ENCODE assay signal across 26 cellular contexts in genomic region chr5:151074557-151074956, GRCh38. TPM values are rescaled to one million over a fixed set of nuclear protein-coding genes. Genes with fewer than 3 reads are reported as not detected.
A peak's percentile ranks its signal among the peaks of the same experiment; 100 is the strongest.
DNase-seq lines count a peak whose midpoint lies in the region; ATAC-seq and TF ChIP-seq lines count a peak whose summit lies in the region.
"Had no signal": no experiment of that assay in that cellular context is flagged by ENCODE, and none has a peak within 500 bp of the region (broad histone marks: within the 10 kb centered on the region; RNA-seq: fewer than 3 reads in every experiment).

No MANE protein-coding gene starts in this region.

- ATAC-seq in activated CD8-positive, alpha-beta T cell treated with anti-CD3 and anti-CD28 coated beads for 36 hours = no peak
- ATAC-seq in activated CD8-positive, alpha-beta T cell treated with anti-CD3 and anti-CD28 coated beads, Interleukin-2, amount 10 ng/mL, durations not matched to agents 7 days and 5 days = no peak
- ATAC-seq: activated CD4-positive, CD25-positive, alpha-beta regulatory T cell treated with anti-CD3 and anti-CD28 coated beads, Interleukin-2, amount 50 U/mL, for 24 hours; gastroesophageal sphincter; pancreas; right lobe of liver had no signal

- CTCF ChIA-PET in activated CD8-positive, alpha-beta T cell treated with anti-CD3 and anti-CD28 coated beads for 36 hours (lab: Charles Lee) = interaction anchor here (0.7 to 1.8 kb wide), 6 partner anchors 10 to 90 kb away, joined by 3 to 6 read pairs (median 4); no protein-coding TSS in a partner anchor
- CTCF ChIA-PET in activated CD8-positive, alpha-beta T cell treated with anti-CD3 and anti-CD28 coated beads, Interleukin-2, amount 10 ng/mL, durations not matched to agents 7 days and 5 days (lab: Charles Lee) = interaction anchor here (1.6 to 9.8 kb wide), 2 partner anchors 25 to 41 kb away, joined by 5 to 67 read pairs; no protein-coding TSS in a partner anchor
- CTCF ChIA-PET in PC-9 (lab: Charles Lee) = no interaction called here

- H3F3A ChIP-seq in PC-9 (ENCODE audit: insufficient read depth, low read depth) (peaks cover 49% of the 10 kb centered on the region), smooth muscle cell (ENCODE audit: low read depth) (peaks cover 5% of the 10 kb centered on the region)

- peak overlapping the region; percentile 94 for H3K27ac ChIP-seq in PC-9
- H3K27ac ChIP-seq in smooth muscle cell (ENCODE audit: low read depth) = peak overlapping the region; percentile 45
- H3K27ac ChIP-seq: esophagus muscularis mucosa, gastroesophageal sphincter had no signal

- no peak overlapping the region for H2AFZ ChIP-seq in PC-9
- H2AFZ ChIP-seq in smooth muscle cell (ENCODE audit: low read depth) = no peak overlapping the region

- H3K4me3 ChIP-seq in PC-9 (no peak overlapping the region), smooth muscle cell (no peak overlapping the region)
- H3K4me3 ChIP-seq: esophagus muscularis mucosa, gastroesophageal sphincter, left ventricle myocardium inferior, pancreas, right lobe of liver, transverse colon had no signal

- H4K20me1 ChIP-seq in PC-9 (ENCODE audit: insufficient read depth) = no peaks in the 10 kb centered on the region
- peaks cover 97% of the 10 kb centered on the region for H4K20me1 ChIP-seq in smooth muscle cell (ENCODE audit: low read depth)

- H3K36me3 Mint-ChIP-seq in activated CD8-positive, alpha-beta T cell treated with anti-CD3 and anti-CD28 coated beads for 36 hours (ENCODE audit: low read depth) = peaks cover 74% of the 10 kb centered on the region
- H3K36me3 Mint-ChIP-seq in activated CD8-positive, alpha-beta T cell treated with anti-CD3 and anti-CD28 coated beads, Interleukin-2, amount 10 ng/mL, durations not matched to agents 7 days and 5 days (ENCODE audit: low read depth) = peaks cover 72% of the 10 kb centered on the region
- peaks cover 4% of the 10 kb centered on the region for H3K36me3 Mint-ChIP-seq in chondrocyte (ENCODE audit: low read depth)

- H3K4me1 ChIP-seq in PC-9 (replicated peaks; ENCODE audit: insufficient read depth) (peaks cover 76% of the 10 kb centered on the region), smooth muscle cell (ENCODE audit: low read depth) (peaks cover 4% of the 10 kb centered on the region)

- peak overlapping the region; percentile 17 for H3K27ac Mint-ChIP-seq in activated CD8-positive, alpha-beta T cell treated with anti-CD3 and anti-CD28 coated beads for 36 hours
- H3K27ac Mint-ChIP-seq in activated CD8-positive, alpha-beta T cell treated with anti-CD3 and anti-CD28 coated beads, Interleukin-2, amount 10 ng/mL, durations not matched to agents 7 days and 5 days = no peak overlapping the region
- peak overlapping the region; percentile 95 for H3K27ac Mint-ChIP-seq in chondrocyte (ENCODE audit: unreplicated experiment)
- H3K27ac Mint-ChIP-seq: nephron had no signal

- no peaks in the 10 kb centered on the region for H3K9me2 ChIP-seq in PC-9 (ENCODE audit: insufficient read depth)

- H3K4me1 Mint-ChIP-seq in activated CD8-positive, alpha-beta T cell treated with anti-CD3 and anti-CD28 coated beads for 36 hours (ENCODE audit: low read depth) = peaks cover 85% of the 10 kb centered on the region
- peaks cover 70% of the 10 kb centered on the region for H3K4me1 Mint-ChIP-seq in activated CD8-positive, alpha-beta T cell treated with anti-CD3 and anti-CD28 coated beads, Interleukin-2, amount 10 ng/mL, durations not matched to agents 7 days and 5 days (ENCODE audit: low read depth)
- H3K4me1 Mint-ChIP-seq in chondrocyte (ENCODE audit: low read depth) = peaks cover 79% of the 10 kb centered on the region

- peaks cover 91% of the 10 kb centered on the region for H3K79me2 ChIP-seq in PC-9 (ENCODE audit: low read depth)
- peaks cover 97% of the 10 kb centered on the region for H3K79me2 ChIP-seq in smooth muscle cell (ENCODE audit: low read depth)

- WGBS in smooth muscle cell (ENCODE audit: low lambda C conversion rate) = 100% methylated on average over 2 of the region's 2 CpGs

- no peaks in the 10 kb centered on the region for H3K9me3 Mint-ChIP-seq in activated CD8-positive, alpha-beta T cell treated with anti-CD3 and anti-CD28 coated beads for 36 hours
- H3K9me3 Mint-ChIP-seq in activated CD8-positive, alpha-beta T cell treated with anti-CD3 and anti-CD28 coated beads, Interleukin-2, amount 10 ng/mL, durations not matched to agents 7 days and 5 days (ENCODE audit: insufficient read depth) = no peaks in the 10 kb centered on the region
- no peaks in the 10 kb centered on the region for H3K9me3 Mint-ChIP-seq in chondrocyte (ENCODE audit: low read depth)
- H3K9me3 Mint-ChIP-seq: immature natural killer cell, nephron had no signal

- POLR2A ChIA-PET in activated CD8-positive, alpha-beta T cell treated with anti-CD3 and anti-CD28 coated beads for 36 hours (lab: Charles Lee) = interaction anchor here (1.1 kb wide), 1 partner anchor 11 kb away, joined by 3 read pairs; no protein-coding TSS in a partner anchor
- POLR2A ChIA-PET in activated CD8-positive, alpha-beta T cell treated with anti-CD3 and anti-CD28 coated beads, Interleukin-2, amount 10 ng/mL, durations not matched to agents 7 days and 5 days (lab: Charles Lee) = interaction anchor here (1.0 to 1.8 kb wide), 2 partner anchors 12 to 15 kb away, joined by 3 to 6 read pairs; no protein-coding TSS in a partner anchor
- POLR2A ChIA-PET in PC-9 (lab: Charles Lee; ENCODE audit: unreplicated experiment) = no interaction called here

- no peak overlapping the region for H3K4me2 ChIP-seq in PC-9
- no peak overlapping the region for H3K4me2 ChIP-seq in smooth muscle cell

- no peaks in the 10 kb centered on the region for H3K27me3 Mint-ChIP-seq in activated CD8-positive, alpha-beta T cell treated with anti-CD3 and anti-CD28 coated beads for 36 hours
- no peaks in the 10 kb centered on the region for H3K27me3 Mint-ChIP-seq in activated CD8-positive, alpha-beta T cell treated with anti-CD3 and anti-CD28 coated beads, Interleukin-2, amount 10 ng/mL, durations not matched to agents 7 days and 5 days (ENCODE audit: low read depth)
- H3K27me3 Mint-ChIP-seq in chondrocyte (ENCODE audit: low read depth) = no peaks in the 10 kb centered on the region

- intact Hi-C loops in activated CD8-positive, alpha-beta T cell treated with anti-CD3 and anti-CD28 coated beads for 36 hours (cut with micrococcal nuclease) = no loop called here
- intact Hi-C loops in PC-9 (cut with micrococcal nuclease; ENCODE audit: unreplicated experiment) = loop anchor here (10.0 kb wide), 1 partner anchor 600 kb away; no protein-coding TSS in a partner anchor

- no peak overlapping the region for H3K9ac ChIP-seq in smooth muscle cell (ENCODE audit: low read depth)

- no peak for TF ChIP-seq CTCF in activated CD8-positive, alpha-beta T cell treated with anti-CD3 and anti-CD28 coated beads for 36 hours (IDR thresholded peaks at IDR 0.05)
- TF ChIP-seq CTCF in PC-9 (conservative IDR thresholded peaks at IDR 0.05) = no peak
- no peak for TF ChIP-seq CTCF in chondrocyte (IDR thresholded peaks at IDR 0.05)
- TF ChIP-seq CTCF in smooth muscle cell (IDR thresholded peaks at IDR 0.05; ENCODE audit: borderline replicate concordance, insufficient read depth, poor library complexity, severe bottlenecking) = no peak

- H3K9me3 ChIP-seq in PC-9 (ENCODE audit: insufficient read depth, low read depth) (no peaks in the 10 kb centered on the region), smooth muscle cell (replicated peaks; ENCODE audit: low read depth) (no peaks in the 10 kb centered on the region)
- H3K9me3 ChIP-seq: esophagus muscularis mucosa, gastroesophageal sphincter, left ventricle myocardium inferior, pancreas, right lobe of liver, transverse colon had no signal

- no TSS peak for BruUV-seq in PC-9 (replicated peaks; lab: Mats Ljungman, UMichigan)

- H3K4me3 Mint-ChIP-seq in activated CD8-positive, alpha-beta T cell treated with anti-CD3 and anti-CD28 coated beads for 36 hours = no peak overlapping the region
- H3K4me3 Mint-ChIP-seq in activated CD8-positive, alpha-beta T cell treated with anti-CD3 and anti-CD28 coated beads, Interleukin-2, amount 10 ng/mL, durations not matched to agents 7 days and 5 days = no peak overlapping the region
- no peak overlapping the region for H3K4me3 Mint-ChIP-seq in chondrocyte (ENCODE audit: unreplicated experiment)
- H3K4me3 Mint-ChIP-seq: immature natural killer cell, nephron had no signal

- H3K27me3 ChIP-seq in PC-9 (ENCODE audit: insufficient read depth, low read depth) (no peaks in the 10 kb centered on the region), smooth muscle cell (ENCODE audit: low read depth) (no peaks in the 10 kb centered on the region)
- H3K27me3 ChIP-seq: esophagus muscularis mucosa, gastroesophageal sphincter, pancreas, right lobe of liver, transverse colon had no signal

- H3K36me3 ChIP-seq in PC-9 (ENCODE audit: low read depth) (peaks cover 14% of the 10 kb centered on the region), smooth muscle cell (ENCODE audit: low read depth) (peaks cover 2% of the 10 kb centered on the region)
- H3K36me3 ChIP-seq: pancreas, right lobe of liver, transverse colon had no signal

- no peak for DNase-seq in activated CD8-positive, alpha-beta T cell treated with anti-CD3 and anti-CD28 coated beads for 36 hours
- no peak for DNase-seq in activated CD8-positive, alpha-beta T cell treated with anti-CD3 and anti-CD28 coated beads, Interleukin-2, amount 10 ng/mL, durations not matched to agents 7 days and 5 days
- DNase-seq in PC-9 (no peak), chondrocyte (ENCODE audit: low spot score) (no peak), smooth muscle cell (lab: John Stamatoyannopoulos, UW; ENCODE audit: unreplicated experiment) (no peak), dermis blood vessel endothelial cell (no peak), T-helper 2 cell (no peak), mucosa of gallbladder (ENCODE audit: low spot score) (no peak)
- DNase-seq: effector memory CD4-positive, alpha-beta T cell; hippocampal formation; immature natural killer cell; left ventricle myocardium inferior; midbrain; NCI-H1417; NCI-H2107; NCI-H446 treated with DMSO at 0.1 percent for 48 hours; pancreas; right lobe of liver; SHP77; SW 1271; transverse colon had no signal

RNA-seq across cellular contexts. Expression of gene TNIP1, which starts 6.3 kb away (rescaled TPM):
- total RNA-seq in activated CD8-positive, alpha-beta T cell treated with anti-CD3 and anti-CD28 coated beads for 36 hours = 100 to 1,000 TPM; 222 TPM
- total RNA-seq in activated CD8-positive, alpha-beta T cell treated with anti-CD3 and anti-CD28 coated beads, Interleukin-2, amount 10 ng/mL, durations not matched to agents 7 days and 5 days = 100 to 1,000 TPM; 132 to 138 TPM
- total RNA-seq in PC-9 (2021) = 122 and 124 TPM in 2 replicates
- total RNA-seq in chondrocyte = 47.2 to 75.6 TPM (median 74.0 TPM) in 3 replicates
- total RNA-seq in smooth muscle cell = 45.7 and 51.4 TPM in 2 replicates
- 64.4 and 73.7 TPM in 2 replicates for polyA plus RNA-seq in smooth muscle cell
- 104 and 148 TPM in 2 replicates for total RNA-seq in dermis blood vessel endothelial cell
- 124 TPM for total RNA-seq in mucosa of gallbladder

RNA-seq across cellular contexts. Expression of gene GPX3, which starts 54.2 kb away (rescaled TPM):
- total RNA-seq in activated CD8-positive, alpha-beta T cell treated with anti-CD3 and anti-CD28 coated beads for 36 hours = not detected
- not detected for total RNA-seq in activated CD8-positive, alpha-beta T cell treated with anti-CD3 and anti-CD28 coated beads, Interleukin-2, amount 10 ng/mL, durations not matched to agents 7 days and 5 days
- total RNA-seq in PC-9 (2021) = 84.6 and 93.2 TPM in 2 replicates
- 1.5 to 5.3 TPM (median 4.9 TPM) in 3 replicates for total RNA-seq in chondrocyte
- 32.6 and 36.7 TPM in 2 replicates for total RNA-seq in smooth muscle cell
- polyA plus RNA-seq in smooth muscle cell = 59.3 and 67.5 TPM in 2 replicates
- total RNA-seq in dermis blood vessel endothelial cell = 16.8 and 22.8 TPM in 2 replicates
- total RNA-seq in mucosa of gallbladder = 131 TPM
- total RNA-seq: activated CD8-positive, alpha-beta memory T cell treated with anti-CD3 and anti-CD28 coated beads for 36 hours had no signal
